17 cellular contexts compared by ENCODE assay signal in genomic region chr10:48418189-48418588, GRCh38.
"Had no signal": no experiment of that assay in that cellular context is flagged by ENCODE, and none has a peak within 500 bp of the region (broad histone marks: within the 10 kb centered on the region; RNA-seq: fewer than 3 reads in every experiment).

No MANE protein-coding gene starts in this region.

- H2AFZ ChIP-seq: hepatocyte had no signal

- H3K4me3 ChIP-seq: esophagus squamous epithelium, hepatocyte, left ventricle myocardium inferior, prostate gland, skin epidermis, transverse colon had no signal

- H3K27ac ChIP-seq: esophagus squamous epithelium, hepatocyte, left ventricle myocardium inferior, prostate gland, skin epidermis, transverse colon had no signal

- H3K36me3 ChIP-seq: prostate gland had no signal

- H3K4me1 ChIP-seq: prostate gland, transverse colon had no signal

- H3K4me1 Mint-ChIP-seq: memory B cell had no signal

- DNase-seq: activated CD4-positive, CD25-positive, alpha-beta regulatory T cell; activated naive CD4-positive, alpha-beta T cell treated with anti-CD3 and anti-CD28 coated beads, Interleukin-2, amount 50 U/mL, for 16 hours; activated T-cell treated with anti-CD3 and anti-CD28 coated beads for 4 hours; esophagus squamous epithelium; left ventricle myocardium inferior; natural killer cell; nucleus accumbens; right cardiac atrium; stimulated activated CD4-positive, alpha-beta T cell treated with anti-CD3 and anti-CD28 coated beads, Interleukin-4, amount 100 ng/mL, for 24 hours; stimulated activated naive CD4-positive, alpha-beta T cell treated with Interleukin-2 at 50 U/mL for 16 hours; substantia nigra; T-helper 2 cell; transverse colon had no signal

- ATAC-seq: natural killer cell, right cardiac atrium had no signal

- H3K4me3 Mint-ChIP-seq: memory B cell, natural killer cell had no signal

- H3K9me3 ChIP-seq: esophagus squamous epithelium, prostate gland, transverse colon had no signal

- H3K27me3 ChIP-seq: esophagus squamous epithelium, hepatocyte, transverse colon had no signal

- H3K27ac Mint-ChIP-seq: memory B cell, natural killer cell had no signal

- H3K27me3 Mint-ChIP-seq: memory B cell had no signal

- H3K4me2 ChIP-seq: hepatocyte had no signal

- H3K79me2 ChIP-seq: hepatocyte had no signal

- H3K9me3 Mint-ChIP-seq: memory B cell, natural killer cell had no signal
